8 cellular contexts compared by ENCODE assay signal in genomic region chr5:6765612-6766525, GRCh38. TPM values are rescaled to one million over a fixed set of nuclear protein-coding genes. Genes with fewer than 3 reads are reported as not detected.
A peak's percentile ranks its signal among the peaks of the same experiment; 100 is the strongest.
DNase-seq lines count a peak whose midpoint lies in the region; ATAC-seq, FAIRE-seq and TF ChIP-seq lines count a peak whose summit lies in the region.

No MANE protein-coding gene starts in this region.

- peaks cover 0 to 2% (median 1%) of the 10 kb centered on the region in 4 experiments; a peak in 2 of 7 replicates for H3K4me1 ChIP-seq in H1 (replicated peaks in 1 of 4; ENCODE audit: control insufficient read depth in 3 of 4, insufficient read depth in 4 of 4, low read length in 3 of 4)

- DNase-seq in COLO668 (lab: John Stamatoyannopoulos, UW; ENCODE audit: unreplicated experiment), result peak; percentile 93
- peak; percentile 57 for DNase-seq in NCI-H524 treated with DMSO at 0.1 percent for 48 hours (lab: John Stamatoyannopoulos, UW)
- DNase-seq in activated CD4-positive, alpha-beta memory T cell treated with anti-CD3 and anti-CD28 coated beads, Interleukin-2, amount 10 ng/mL, durations not matched to agents 7 days and 5 days, result peak; percentile 77
- peak; percentile 77 to 94 for DNase-seq in H1 (ENCODE audit: low read depth in 1 of 2, low spot score in 2 of 2)
- DNase-seq in mesothelial cell of epicardium (ENCODE audit: low spot score in 2 of 2, unreplicated experiment in 2 of 2), result peak; percentile 56 to 78
- DNase-seq in stimulated activated CD8-positive, alpha-beta memory T cell treated with anti-CD3 and anti-CD28 coated beads, Interleukin-2, amount 100 ng/mL, for 1 hour (ENCODE audit: low read depth in 2 of 2), result peak; percentile 14 to 39

- no peaks in the 10 kb centered on the region for H3K9me3 Mint-ChIP-seq in activated CD4-positive, alpha-beta memory T cell treated with anti-CD3 and anti-CD28 coated beads, Interleukin-2, amount 10 ng/mL, durations not matched to agents 7 days and 5 days
- H3K9me3 Mint-ChIP-seq in mesothelial cell of epicardium, result no peaks in the 10 kb centered on the region

- peaks cover 2% of the 10 kb centered on the region; the same call in 1 of the 2 replicates for H3K23me2 ChIP-seq in H1 (ENCODE audit: low read depth, low read length)

- H3K18ac ChIP-seq in H1 (ENCODE audit: extremely low read depth, low read length), result peak overlapping the region; percentile 83

- FAIRE-seq in H1 (lab: Jason Lieb, UNC), result peak; percentile 78

- no peak overlapping the region for H3K4me3 Mint-ChIP-seq in activated CD4-positive, alpha-beta memory T cell treated with anti-CD3 and anti-CD28 coated beads, Interleukin-2, amount 10 ng/mL, durations not matched to agents 7 days and 5 days
- no peak overlapping the region for H3K4me3 Mint-ChIP-seq in mesothelial cell of epicardium

- CTCF ChIA-PET in activated CD4-positive, alpha-beta memory T cell treated with anti-CD3 and anti-CD28 coated beads, Interleukin-2, amount 10 ng/mL, durations not matched to agents 7 days and 5 days (lab: Charles Lee), result interaction anchor here (0.6 to 1.2 kb wide), 3 partner anchors 22 to 1050 kb away, joined by 3 read pairs; no protein-coding TSS in a partner anchor
- CTCF ChIA-PET in H1 (lab: Charles Lee; ENCODE audit: partially characterized antibody), result interaction anchor here (0.6 to 8.4 kb wide), 30 partner anchors 9 to 1112 kb away, joined by 3 to 97 read pairs (median 4); no protein-coding TSS in a partner anchor

- peak overlapping the region; percentile 94 for H4K5ac ChIP-seq in H1 (ENCODE audit: insufficient read length, low read depth, low read length)

- peak in 2 of 3 experiments; percentile 90 to 95; a peak in 3 of 4 replicates for TF ChIP-seq CTCF in H1 (IDR thresholded peaks at IDR 0.05; ENCODE audit: control extremely low read depth in 1 of 3, insufficient read depth in 1 of 3, low read depth in 1 of 3, low read length in 3 of 3)
- peak; percentile 86 for TF ChIP-seq CTCF in mesothelial cell of epicardium (IDR thresholded peaks at IDR 0.05; ENCODE audit: unreplicated experiment)

- H2BK12ac ChIP-seq in H1 (ENCODE audit: low read depth, low read length), result peak overlapping the region; percentile 75; the same call in 1 of the 2 replicates

- no peak overlapping the region for H3K14ac ChIP-seq in H1 (ENCODE audit: insufficient read length)

- no peak overlapping the region for H2AK5ac ChIP-seq in H1 (ENCODE audit: low read depth, low read length)

- peak; percentile 75 for ATAC-seq in GM19455 (IDR thresholded peaks at IDR 0.05; ENCODE audit: unreplicated experiment)
- peak; percentile 72 for ATAC-seq in HG03521 (IDR thresholded peaks at IDR 0.05; ENCODE audit: unreplicated experiment)

- H2BK15ac ChIP-seq in H1 (ENCODE audit: low read length), result peak overlapping the region; percentile 97; the same call in 1 of the 2 replicates

- H2AFZ ChIP-seq in H1 (ENCODE audit: low read length), result peak overlapping the region; percentile 100

- no peak overlapping the region; a peak in 1 of 8 replicates for H3K4me3 ChIP-seq in H1 (ENCODE audit: extremely low read depth in 1 of 4, insufficient read depth in 2 of 4, low read depth in 3 of 4, low read length in 4 of 4)

- no peaks in the 10 kb centered on the region for H3K27me3 Mint-ChIP-seq in activated CD4-positive, alpha-beta memory T cell treated with anti-CD3 and anti-CD28 coated beads, Interleukin-2, amount 10 ng/mL, durations not matched to agents 7 days and 5 days
- no peaks in the 10 kb centered on the region for H3K27me3 Mint-ChIP-seq in mesothelial cell of epicardium (ENCODE audit: low read depth)

- no peak overlapping the region for H3K56ac ChIP-seq in H1 (replicated peaks; ENCODE audit: insufficient read length, low read depth, low read length)

- no peaks in the 10 kb centered on the region for H3K9me3 ChIP-seq in H1 (ENCODE audit: insufficient read depth in 2 of 2, low read depth in 1 of 2, low read length in 1 of 2)

- H3K79me1 ChIP-seq in H1 (ENCODE audit: low read depth, low read length), result no peaks in the 10 kb centered on the region

- H2BK120ac ChIP-seq in H1 (replicated peaks; ENCODE audit: low read depth, low read length), result peak overlapping the region; percentile 99

- H2BK5ac ChIP-seq in H1 (ENCODE audit: low read depth, low read length), result peak overlapping the region; percentile 77; the same call in 1 of the 2 replicates

- H3K27ac ChIP-seq in H1 (ENCODE audit: low read depth, low read length), result no peak overlapping the region

- H3K36me3 Mint-ChIP-seq in activated CD4-positive, alpha-beta memory T cell treated with anti-CD3 and anti-CD28 coated beads, Interleukin-2, amount 10 ng/mL, durations not matched to agents 7 days and 5 days (ENCODE audit: low read depth), result peaks cover 3% of the 10 kb centered on the region
- peaks cover 4% of the 10 kb centered on the region for H3K36me3 Mint-ChIP-seq in mesothelial cell of epicardium

- no peak for TF ChIP-seq EP300 in H1 (IDR thresholded peaks at IDR 0.05; ENCODE audit: borderline replicate concordance in 1 of 2, low read depth in 2 of 2, low read length in 2 of 2)

- H4K8ac ChIP-seq in H1 (ENCODE audit: extremely low read depth, insufficient read depth, low read length), result peak overlapping the region; percentile 96

- peak overlapping the region; percentile 44 for H3K4ac ChIP-seq in H1 (replicated peaks; ENCODE audit: insufficient read length, low read depth, low read length)

- H3K79me2 ChIP-seq in H1 (ENCODE audit: control insufficient read depth in 1 of 2, insufficient read depth in 2 of 2, low read length in 2 of 2), result no peaks in the 10 kb centered on the region

- peak overlapping the region; percentile 93; the same call in 1 of the 2 replicates for H2BK20ac ChIP-seq in H1 (ENCODE audit: low read length)

- peak; percentile 90 for TF ChIP-seq RAD21 in H1 (IDR thresholded peaks at IDR 0.05 in 1 of 2, conservative IDR thresholded peaks at IDR 0.05 in 1 of 2; ENCODE audit: low read depth in 2 of 2, low read length in 2 of 2)

- H3K36me3 ChIP-seq in H1 (ENCODE audit: control insufficient read depth in 2 of 4, insufficient read depth in 4 of 4, low read length in 3 of 4), result no peaks in the 10 kb centered on the region

- no peaks in the 10 kb centered on the region for H3K27me3 ChIP-seq in H1 (replicated peaks in 1 of 4; ENCODE audit: control insufficient read depth in 3 of 4, extremely low read depth in 1 of 4, insufficient read depth in 3 of 4, low read length in 3 of 4)

- no peak overlapping the region for H3K23ac ChIP-seq in H1 (ENCODE audit: insufficient read length)

- POLR2A ChIA-PET in activated CD4-positive, alpha-beta memory T cell treated with anti-CD3 and anti-CD28 coated beads, Interleukin-2, amount 10 ng/mL, durations not matched to agents 7 days and 5 days (lab: Charles Lee), result no interaction called here
- POLR2A ChIA-PET in H1 (lab: Charles Lee; ENCODE audit: partially characterized antibody), result interaction anchor here (0.7 kb wide), 2 partner anchors 9 to 54 kb away, joined by 3 read pairs; no protein-coding TSS in a partner anchor

- 52% methylated on average over 20 of the region's 22 CpGs; no CpG with 5 or more reads in 1 of the 2 experiments for WGBS in H1 (ENCODE audit: extremely low coverage in 1 of 2, insufficient coverage in 1 of 2, insufficient read length in 1 of 2, insufficient replicate concordance in 2 of 2, low coverage in 1 of 2, low lambda C conversion rate in 2 of 2, missing lambda C conversion rate in 1 of 2), 2 experiments

- peak overlapping the region in 2 of 4 experiments; percentile 25 to 33; a peak in 3 of 7 replicates for H3K9ac ChIP-seq in H1 (replicated peaks in 1 of 4; ENCODE audit: extremely low read depth in 1 of 4, low read depth in 3 of 4, low read length in 3 of 4)

- no peak overlapping the region for H3K27ac Mint-ChIP-seq in activated CD4-positive, alpha-beta memory T cell treated with anti-CD3 and anti-CD28 coated beads, Interleukin-2, amount 10 ng/mL, durations not matched to agents 7 days and 5 days
- no peak overlapping the region for H3K27ac Mint-ChIP-seq in mesothelial cell of epicardium

- H4K20me1 ChIP-seq in H1 (replicated peaks in 1 of 2; ENCODE audit: control insufficient read depth in 1 of 2, insufficient read depth in 2 of 2, low read length in 2 of 2), result no peaks in the 10 kb centered on the region

- peaks cover 11% of the 10 kb centered on the region for H3K4me1 Mint-ChIP-seq in activated CD4-positive, alpha-beta memory T cell treated with anti-CD3 and anti-CD28 coated beads, Interleukin-2, amount 10 ng/mL, durations not matched to agents 7 days and 5 days
- H3K4me1 Mint-ChIP-seq in mesothelial cell of epicardium, result peaks cover 2% of the 10 kb centered on the region

- H3K4me2 ChIP-seq in H1 (ENCODE audit: insufficient read depth in 1 of 2, low read depth in 2 of 2, low read length in 2 of 2), result peak overlapping the region in 1 of 2 experiments; percentile 46; a peak in 2 of 4 replicates

- H4K91ac ChIP-seq in H1 (replicated peaks; ENCODE audit: insufficient read length, low read length), result peak overlapping the region; percentile 94

- peak in 1 of 2 experiments; percentile 29; a peak in 1 of 3 replicates for TF ChIP-seq POLR2A in H1 (IDR thresholded peaks at IDR 0.05; ENCODE audit: control extremely low read depth in 1 of 2, low read depth in 2 of 2, low read length in 2 of 2)

TF ChIP-seq in H1, 55 proteins besides CTCF, POLR2A, EP300 and RAD21 (continues in another document):
- TF ChIP-seq TEAD4 (IDR thresholded peaks at IDR 0.05; ENCODE audit: low read depth, low read length) (peak; percentile 90), CREB1 (IDR thresholded peaks at IDR 0.05) (peak; percentile 47), SP2 (IDR thresholded peaks at IDR 0.05; ENCODE audit: low read length) (no peak), MAX (IDR thresholded peaks at IDR 0.05) (peak; percentile 97), YY1 (IDR thresholded peaks at IDR 0.05; ENCODE audit: low read depth, low read length) (peak; percentile 69; the same call in 1 of the 2 replicates), EGR1 (IDR thresholded peaks at IDR 0.05; ENCODE audit: borderline replicate concordance, low read depth, low read length) (no peak)

RNA-seq across cellular contexts. Expression of gene TENT4A, which starts 52.6 kb away (rescaled TPM):
- total RNA-seq in activated CD4-positive, alpha-beta memory T cell treated with anti-CD3 and anti-CD28 coated beads, Interleukin-2, amount 10 ng/mL, durations not matched to agents 7 days and 5 days, result 10 to 100 TPM; 34.3 to 36.6 TPM
- total RNA-seq in H1 (2021; fragmentation: NEBNext Ultra II Directional; extraction: Animal tissue kit (Norgen Biotek cat#: 25700)), result 22.4 and 25.1 TPM in 2 replicates
- polyA plus RNA-seq in H1 (2011; rRNA removed), result 8.9 and 11.6 TPM in 2 replicates
- 6.3 TPM for polyA plus RNA-seq in H1 (2011; cell fraction: cytosol; rRNA removed)
- 46.4 TPM for polyA plus RNA-seq in H1 (2011; cell fraction: nucleus; rRNA removed)
- 17.5 to 20.5 TPM (median 19.2 TPM) in 4 replicates for polyA plus RNA-seq in H1 (2012, experiment 1 of 2)
- 4.8 TPM for polyA plus RNA-seq in H1 (2012, experiment 2 of 2)
- polyA plus RNA-seq in H1 (2013, experiment 1 of 2), result 21.0 TPM
- 20.5 TPM for polyA plus RNA-seq in H1 (2013, experiment 2 of 2)
- polyA minus RNA-seq in H1 (2011; rRNA and poly(A)+ RNA removed), result 12.4 and 14.3 TPM in 2 replicates
- 13.4 TPM for polyA minus RNA-seq in H1 (2011; cell fraction: cytosol; rRNA and poly(A)+ RNA removed)
- polyA minus RNA-seq in H1 (2011; cell fraction: nucleus; rRNA and poly(A)+ RNA removed), result 30.2 TPM
- total RNA-seq in mesothelial cell of epicardium, result 38.0 to 46.3 TPM (median 45.7 TPM) in 3 replicates

Comparison
In these comparisons a context has a peak if more than half of its experiments do, and no peak if none do; other contexts are left out.
1. DNase-seq: peak in every context shown above with its lines; median percentile 93 in COLO668; 86 in H1; 77 in activated CD4-positive, alpha-beta memory T cell treated with anti-CD3 and anti-CD28 coated beads, Interleukin-2, amount 10 ng/mL, durations not matched to agents 7 days and 5 days; 67 in mesothelial cell of epicardium; 57 in NCI-H524 treated with DMSO at 0.1 percent for 48 hours; 26 in stimulated activated CD8-positive, alpha-beta memory T cell treated with anti-CD3 and anti-CD28 coated beads, Interleukin-2, amount 100 ng/mL, for 1 hour.